1 cellular context compared by ENCODE assay signal in the genomic region with DNA sequence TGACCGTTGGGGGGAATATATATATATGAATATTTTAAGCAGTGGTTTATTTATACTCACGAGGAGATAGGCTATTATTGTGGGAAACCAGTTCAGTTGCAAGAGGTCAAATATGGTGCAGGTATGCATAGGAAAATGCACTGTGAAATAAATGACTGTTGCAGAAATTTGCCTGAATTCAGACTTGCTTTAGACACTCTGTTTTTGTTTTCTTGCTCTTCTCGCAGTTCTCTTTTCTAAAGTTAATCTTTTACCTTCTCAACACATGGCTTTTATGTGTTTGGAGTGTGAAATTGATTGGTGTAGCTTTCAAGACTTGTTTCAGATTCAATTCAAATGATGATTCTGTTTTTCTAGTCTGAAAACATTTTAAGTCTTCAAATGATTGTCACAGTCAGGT.
TF ChIP-seq lines count a peak whose summit lies in the region.

No MANE protein-coding gene starts in this region.

TF ChIP-seq in GM12878, 131 proteins besides CTCF, POLR2A, EP300 and RAD21 (continued from another document):
- 0 out of 2 replicates have a peak, but pooled peaks have one; percentile 15 for TF ChIP-seq MLLT1 (IDR thresholded peaks at IDR 0.05)
- TF ChIP-seq PBX3 (IDR thresholded peaks at IDR 0.05; ENCODE audit: insufficient replicate concordance, low read depth, low read length) = no peak
- peak; percentile 57; the same call in 1 of the 2 replicates for TF ChIP-seq ZNF24 (IDR thresholded peaks at IDR 0.05)
- TF ChIP-seq CHD4 (IDR thresholded peaks at IDR 0.05) = no peak
- no peak for TF ChIP-seq LARP7 (IDR thresholded peaks at IDR 0.05)
- TF ChIP-seq REST (IDR thresholded peaks at IDR 0.05; ENCODE audit: low read depth, low read length) = no peak
- TF ChIP-seq ETV6 (conservative IDR thresholded peaks at IDR 0.05 in 1 of 2, IDR thresholded peaks at IDR 0.05 in 1 of 2; ENCODE audit: borderline replicate concordance in 1 of 2, low read depth in 1 of 2) = no peak
- TF ChIP-seq NR2F1 (conservative IDR thresholded peaks at IDR 0.05) = peak; percentile 57; the same call in 1 of the 2 replicates
- no peak for TF ChIP-seq BCL11A (IDR thresholded peaks at IDR 0.05; ENCODE audit: low read depth, low read length)
- TF ChIP-seq POLR2AphosphoS2 (IDR thresholded peaks at IDR 0.05; ENCODE audit: low read depth, low read length) = no peak
- TF ChIP-seq RAD51 (IDR thresholded peaks at IDR 0.05) = peak; percentile 42; the same call in 1 of the 2 replicates
- no peak; the same call in 1 of the 2 replicates for TF ChIP-seq BACH1 (IDR thresholded peaks at IDR 0.05; ENCODE audit: borderline replicate concordance)
- TF ChIP-seq BMI1 (IDR thresholded peaks at IDR 0.05; ENCODE audit: borderline replicate concordance) = no peak
- TF ChIP-seq PKNOX1 (IDR thresholded peaks at IDR 0.05) = no peak
- TF ChIP-seq E2F4 (IDR thresholded peaks at IDR 0.05; ENCODE audit: low read depth, low read length) = no peak
TF ChIP-seq in GM12878: peak in this region for 16.
